36 cellular contexts compared by ENCODE assay signal in the genomic region with DNA sequence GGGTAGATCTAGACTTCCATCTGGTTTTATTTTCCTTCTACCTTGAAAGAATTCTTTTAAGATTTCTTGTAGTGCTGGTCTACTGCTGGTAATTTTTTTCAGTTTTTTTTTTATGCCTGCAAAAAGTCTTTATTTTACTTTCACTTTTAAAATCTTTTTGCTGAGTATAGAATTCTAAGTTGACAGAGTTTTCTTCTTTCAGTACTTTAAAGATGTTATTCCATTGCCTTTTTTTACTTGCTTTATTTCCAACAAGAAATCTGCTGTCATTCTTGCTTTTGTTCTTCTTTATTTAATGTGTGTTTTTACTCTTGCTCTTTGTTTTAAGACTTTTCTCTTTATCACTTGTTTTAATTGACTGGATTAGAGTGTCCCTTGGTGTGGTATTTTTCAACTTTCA.
"Had no signal": no experiment of that assay in that cellular context is flagged by ENCODE, and none has a peak within 500 bp of the region (broad histone marks: within the 10 kb centered on the region; RNA-seq: fewer than 3 reads in every experiment).

No MANE protein-coding gene starts in this region.

- H3K4me3 Mint-ChIP-seq: activated B cell treated with CpG ODN at 0.5 μM for 24 hours; activated CD4-positive, alpha-beta memory T cell treated with anti-CD3 and anti-CD28 coated beads for 36 hours; activated CD4-positive, alpha-beta T cell treated with anti-CD3 and anti-CD28 coated beads, Interleukin-2, amount 10 ng/mL, durations not matched to agents 24 days and 14 days; activated CD8-positive, alpha-beta T cell treated with anti-CD3 and anti-CD28 coated beads for 36 hours; activated naive CD4-positive, alpha-beta T cell treated with anti-CD3 and anti-CD28 coated beads for 36 hours; activated naive CD8-positive, alpha-beta T cell treated with anti-CD3 and anti-CD28 coated beads for 36 hours; activated T-helper 1 cell treated with anti-CD3 and anti-CD28 coated beads, Interleukin-12 subunit alpha, Interleukin-12 subunit beta, Interleukin-2, Interleukin-4 antibody, amounts not matched to agents 30 ng/mL and 10 ng/mL and 1 ng/mL, durations not matched to agents 14 hours and 24 hours and 36 hours; activated T-helper 17 cell treated with anti-CD3 and anti-CD28 coated beads, Interleukin-2, amount 50 U/mL, for 72 hours; brain; central memory CD8-positive, alpha-beta T cell; T-helper 1 cell treated with Interleukin-12 subunit alpha and Interleukin-12 subunit beta and Interleukin-4 antibody, amounts not matched to agents 30 μg/mL and 1 μg/mL, for 36 hours; T-helper 2 cell treated with Interferon-gamma antibody and Interleukin-4, amounts not matched to agents 5 μg/mL and 100 μg/mL, for 36 hours had no signal

- DNase-seq: activated B cell treated with CpG ODN at 0.5 μM for 24 hours; activated CD4-positive, alpha-beta memory T cell treated with anti-CD3 and anti-CD28 coated beads for 36 hours; activated CD4-positive, alpha-beta T cell treated with anti-CD3 and anti-CD28 coated beads for 4 hours; activated CD4-positive, alpha-beta T cell treated with anti-CD3 and anti-CD28 coated beads, Interleukin-2, amount 10 ng/mL, durations not matched to agents 24 days and 14 days; activated CD4-positive, alpha-beta T cell treated with anti-CD3 and anti-CD28 coated beads, Interleukin-2, amount 50 U/mL, for 1 hour; activated CD4-positive, alpha-beta T cell treated with anti-CD3 and anti-CD28 coated beads, Interleukin-2, amount 50 U/mL, for 4 hours; activated CD4-positive, CD25-positive, alpha-beta regulatory T cell treated with anti-CD3 and anti-CD28 coated beads, Interleukin-2, amount 50 U/mL, for 72 hours; activated CD8-positive, alpha-beta memory T cell treated with anti-CD3 and anti-CD28 coated beads, Interleukin-2, amount 50 U/mL, for 4 hours; activated CD8-positive, alpha-beta T cell treated with anti-CD3 and anti-CD28 coated beads for 36 hours; activated effector memory CD4-positive, alpha-beta T cell treated with anti-CD3 and anti-CD28 coated beads, Interleukin-2, amount 50 U/mL, for 16 hours; activated gamma-delta T cell treated with Interleukin-2 at 50 U/mL for 16 hours; activated naive CD4-positive, alpha-beta T cell; activated naive CD4-positive, alpha-beta T cell treated with anti-CD3 and anti-CD28 coated beads for 36 hours; activated naive CD4-positive, alpha-beta T cell treated with anti-CD3 and anti-CD28 coated beads, Interleukin-2, amount 50 U/mL, for 16 hours; activated naive CD8-positive, alpha-beta T cell treated with anti-CD3 and anti-CD28 coated beads for 36 hours; activated T-cell treated with anti-CD3 and anti-CD28 coated beads for 4 hours; activated T-cell treated with anti-CD3 and anti-CD28 coated beads, Interleukin-2, amount 50 U/mL, for 1 hour; activated T-cell treated with anti-CD3 and anti-CD28 coated beads, Interleukin-2, amount 50 U/mL, for 48 hours; adrenal gland; amniotic stem cell; anterior cingulate cortex; cerebellar nuclear complex; T-helper 2 cell; T-helper 9 cell had no signal

- H3K4me1 Mint-ChIP-seq: activated B cell treated with CpG ODN at 0.5 μM for 24 hours; activated CD4-positive, alpha-beta T cell treated with anti-CD3 and anti-CD28 coated beads, Interleukin-2, amount 10 ng/mL, durations not matched to agents 24 days and 14 days; brain had no signal

- H3K4me3 ChIP-seq: adrenal gland, ascending aorta, cardiac muscle cell had no signal

- FAIRE-seq: bronchial epithelial cell, TTC549 had no signal

- H3K27ac Mint-ChIP-seq: activated B cell treated with CpG ODN at 0.5 μM for 24 hours; activated CD4-positive, alpha-beta memory T cell treated with anti-CD3 and anti-CD28 coated beads for 36 hours; activated CD4-positive, alpha-beta T cell treated with anti-CD3 and anti-CD28 coated beads, Interleukin-2, amount 10 ng/mL, durations not matched to agents 24 days and 14 days; activated CD8-positive, alpha-beta T cell treated with anti-CD3 and anti-CD28 coated beads for 36 hours; activated naive CD4-positive, alpha-beta T cell treated with anti-CD3 and anti-CD28 coated beads for 36 hours; activated naive CD4-positive, alpha-beta T cell treated with anti-CD3 and anti-CD28 coated beads, Interleukin-2, amount 50 U/mL, for 72 hours; activated naive CD8-positive, alpha-beta T cell treated with anti-CD3 and anti-CD28 coated beads for 36 hours; activated T-helper 1 cell treated with anti-CD3 and anti-CD28 coated beads, Interleukin-12 subunit alpha, Interleukin-12 subunit beta, Interleukin-2, Interleukin-4 antibody, amounts not matched to agents 30 ng/mL and 10 ng/mL and 1 ng/mL, durations not matched to agents 14 hours and 24 hours and 36 hours; activated T-helper 17 cell treated with anti-CD3 and anti-CD28 coated beads, Interleukin-2, amount 50 U/mL, for 72 hours; brain; T-helper 1 cell treated with Interleukin-12 subunit alpha and Interleukin-12 subunit beta and Interleukin-4 antibody, amounts not matched to agents 30 μg/mL and 1 μg/mL, for 36 hours; T-helper 2 cell treated with Interferon-gamma antibody and Interleukin-4, amounts not matched to agents 5 μg/mL and 100 μg/mL, for 36 hours had no signal

- H3K36me3 ChIP-seq: adrenal gland, ascending aorta, cardiac muscle cell had no signal

- H3K4me1 ChIP-seq: adrenal gland, ascending aorta had no signal

- H3K27ac ChIP-seq: adrenal gland, ascending aorta, cardiac muscle cell, VCaP had no signal
